Comparison of ENCODE assay signal across 10 cellular contexts in the genomic region with DNA sequence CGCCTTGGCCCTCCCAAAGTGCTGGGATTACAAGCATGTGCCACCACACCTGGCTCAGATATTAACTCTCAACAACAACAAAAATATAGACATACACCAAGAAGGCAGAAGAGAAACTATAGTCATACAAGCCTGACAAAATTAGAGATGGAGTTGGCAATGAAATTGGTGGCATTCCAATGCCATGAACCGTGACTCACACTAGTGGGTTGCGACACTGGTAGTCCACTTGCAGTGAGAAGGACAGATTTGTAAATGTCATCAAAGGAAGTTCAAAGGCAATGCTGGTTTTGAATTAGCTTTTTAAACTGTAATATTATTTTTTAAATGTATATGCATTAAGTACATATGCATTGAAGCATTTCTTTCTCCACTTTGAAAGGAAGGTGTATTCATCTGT. TPM values are rescaled to one million over a fixed set of nuclear protein-coding genes. Genes with fewer than 3 reads are reported as not detected.
DNase-seq lines count a peak whose midpoint lies in the region; FAIRE-seq and TF ChIP-seq lines count a peak whose summit lies in the region.
"Had no signal": no experiment of that assay in that cellular context is flagged by ENCODE, and none has a peak within 500 bp of the region (broad histone marks: within the 10 kb centered on the region; RNA-seq: fewer than 3 reads in every experiment).

No MANE protein-coding gene starts in this region.

- H3K4me1 ChIP-seq in tibial artery: peaks cover 0 to 8% (median 2%) of the 10 kb centered on the region in 4 donors

- DNase-seq in H54 (ENCODE audit: insufficient read length, low spot score) (peak; percentile 55), SK-MEL-5 (ENCODE audit: low read depth, low spot score) (peak; percentile 13), hepatic stellate cell (ENCODE audit: low spot score) (peak; percentile 73), tibial artery (peak; percentile 60 to 82), nephron progenitor cell (no peak)
- DNase-seq in activated CD4-positive, alpha-beta T cell treated with anti-CD3 and anti-CD28 coated beads, Interleukin-2, amount 50 U/mL, for 1 hour: no peak
- no peak for DNase-seq in activated T-helper 1 cell treated with anti-CD3 and anti-CD28 coated beads, Interleukin-12 subunit alpha, Interleukin-12 subunit beta, Interleukin-2, Interleukin-4 antibody, amounts not matched to agents 30 ng/mL and 10 ng/mL and 1 ng/mL, durations not matched to agents 14 hours and 24 hours and 36 hours (ENCODE audit: low spot score)
- DNase-seq: amniotic stem cell, NCI-H1417 treated with DMSO at 0.1 percent for 48 hours had no signal

- no peak for TF ChIP-seq POLR2A in H54 (IDR thresholded peaks at IDR 0.05; ENCODE audit: low read depth, low read length)

- H3K27ac Mint-ChIP-seq in nephron progenitor cell: no peak overlapping the region
- H3K27ac Mint-ChIP-seq in activated T-helper 1 cell treated with anti-CD3 and anti-CD28 coated beads, Interleukin-12 subunit alpha, Interleukin-12 subunit beta, Interleukin-2, Interleukin-4 antibody, amounts not matched to agents 30 ng/mL and 10 ng/mL and 1 ng/mL, durations not matched to agents 14 hours and 24 hours and 36 hours: no peak overlapping the region

- no peak overlapping the region for H3K4me3 ChIP-seq in tibial artery
- H3K4me3 ChIP-seq: suprapubic skin had no signal

- intact Hi-C loops in tibial artery (cut with DNase I; ENCODE audit: low total_unique reads): no loop called here
- intact Hi-C loops in activated T-helper 1 cell treated with anti-CD3 and anti-CD28 coated beads, Interleukin-12 subunit alpha, Interleukin-12 subunit beta, Interleukin-2, Interleukin-4 antibody, amounts not matched to agents 30 ng/mL and 10 ng/mL and 1 ng/mL, durations not matched to agents 14 hours and 24 hours and 36 hours (cut with micrococcal nuclease): no loop called here

- H3K36me3 ChIP-seq in tibial artery: no peaks in the 10 kb centered on the region
- H3K36me3 ChIP-seq: suprapubic skin had no signal

- no peak overlapping the region for H3K4me3 Mint-ChIP-seq in nephron progenitor cell
- H3K4me3 Mint-ChIP-seq in activated T-helper 1 cell treated with anti-CD3 and anti-CD28 coated beads, Interleukin-12 subunit alpha, Interleukin-12 subunit beta, Interleukin-2, Interleukin-4 antibody, amounts not matched to agents 30 ng/mL and 10 ng/mL and 1 ng/mL, durations not matched to agents 14 hours and 24 hours and 36 hours: no peak overlapping the region

- H3K27me3 Mint-ChIP-seq in nephron progenitor cell (ENCODE audit: low read depth, poor library complexity): no peaks in the 10 kb centered on the region
- peaks cover 11% of the 10 kb centered on the region for H3K27me3 Mint-ChIP-seq in activated T-helper 1 cell treated with anti-CD3 and anti-CD28 coated beads, Interleukin-12 subunit alpha, Interleukin-12 subunit beta, Interleukin-2, Interleukin-4 antibody, amounts not matched to agents 30 ng/mL and 10 ng/mL and 1 ng/mL, durations not matched to agents 14 hours and 24 hours and 36 hours (ENCODE audit: insufficient read depth)

- no peaks in the 10 kb centered on the region for H3K36me3 Mint-ChIP-seq in nephron progenitor cell (ENCODE audit: low read depth)
- H3K36me3 Mint-ChIP-seq in activated T-helper 1 cell treated with anti-CD3 and anti-CD28 coated beads, Interleukin-12 subunit alpha, Interleukin-12 subunit beta, Interleukin-2, Interleukin-4 antibody, amounts not matched to agents 30 ng/mL and 10 ng/mL and 1 ng/mL, durations not matched to agents 14 hours and 24 hours and 36 hours (ENCODE audit: low read depth): no peaks in the 10 kb centered on the region

- no peaks in the 10 kb centered on the region for H3K4me1 Mint-ChIP-seq in nephron progenitor cell
- H3K4me1 Mint-ChIP-seq in activated T-helper 1 cell treated with anti-CD3 and anti-CD28 coated beads, Interleukin-12 subunit alpha, Interleukin-12 subunit beta, Interleukin-2, Interleukin-4 antibody, amounts not matched to agents 30 ng/mL and 10 ng/mL and 1 ng/mL, durations not matched to agents 14 hours and 24 hours and 36 hours (ENCODE audit: low read depth): no peaks in the 10 kb centered on the region

- H3K9me3 ChIP-seq in tibial artery: no peaks in the 10 kb centered on the region
- H3K9me3 ChIP-seq: suprapubic skin had no signal

- H3K9me3 Mint-ChIP-seq in nephron progenitor cell: peaks cover 23% of the 10 kb centered on the region
- no peaks in the 10 kb centered on the region for H3K9me3 Mint-ChIP-seq in activated T-helper 1 cell treated with anti-CD3 and anti-CD28 coated beads, Interleukin-12 subunit alpha, Interleukin-12 subunit beta, Interleukin-2, Interleukin-4 antibody, amounts not matched to agents 30 ng/mL and 10 ng/mL and 1 ng/mL, durations not matched to agents 14 hours and 24 hours and 36 hours

- FAIRE-seq in H54 (lab: Jason Lieb, UNC): peak; percentile 95

- in situ Hi-C loops in SK-MEL-5 (cut with HindIII; ENCODE audit: low pct_unique_long_range_greater_than_20kb, low sequenced_read_pairs): no loop called here

- no peaks in the 10 kb centered on the region for H3K27me3 ChIP-seq in tibial artery
- H3K27me3 ChIP-seq: suprapubic skin had no signal

- TF ChIP-seq CTCF in tibial artery (IDR thresholded peaks at IDR 0.05) (no peak), nephron progenitor cell (IDR thresholded peaks at IDR 0.05) (no peak)

- H3K27ac ChIP-seq in tibial artery: no peak overlapping the region
- H3K27ac ChIP-seq: suprapubic skin had no signal

RNA-seq across cellular contexts. Expression of a gene that starts 8.5 kb away (rescaled TPM):
- total RNA-seq in SK-MEL-5 (2014; rRNA removed; shearing (Covaris generic)): 13.1 and 16.3 TPM in 2 replicates
- 11.8 and 12.7 TPM in 2 replicates for polyA plus RNA-seq in SK-MEL-5 (2015; cell fraction: cytosol; rRNA removed)
- 15.2 and 18.6 TPM in 2 replicates for polyA plus RNA-seq in SK-MEL-5 (2015; cell fraction: nucleus; rRNA removed)
- total RNA-seq in activated T-helper 1 cell treated with anti-CD3 and anti-CD28 coated beads, Interleukin-12 subunit alpha, Interleukin-12 subunit beta, Interleukin-2, Interleukin-4 antibody, amounts not matched to agents 30 ng/mL and 10 ng/mL and 1 ng/mL, durations not matched to agents 14 hours and 24 hours and 36 hours: 5.8 and 6.1 TPM in 2 replicates

RNA-seq across cellular contexts. Expression of a gene that starts 23.2 kb away (rescaled TPM):
- total RNA-seq in SK-MEL-5 (2014; rRNA removed; shearing (Covaris generic)): 28.8 and 29.2 TPM in 2 replicates
- polyA plus RNA-seq in SK-MEL-5 (2015; cell fraction: cytosol; rRNA removed): 30.5 and 31.8 TPM in 2 replicates
- polyA plus RNA-seq in SK-MEL-5 (2015; cell fraction: nucleus; rRNA removed): 23.7 and 32.1 TPM in 2 replicates
- 1.3 and 1.8 TPM in 2 replicates for total RNA-seq in activated T-helper 1 cell treated with anti-CD3 and anti-CD28 coated beads, Interleukin-12 subunit alpha, Interleukin-12 subunit beta, Interleukin-2, Interleukin-4 antibody, amounts not matched to agents 30 ng/mL and 10 ng/mL and 1 ng/mL, durations not matched to agents 14 hours and 24 hours and 36 hours

RNA-seq across cellular contexts. Expression of a gene that starts 38.8 kb away (rescaled TPM):
- 96.2 and 107 TPM in 2 replicates for total RNA-seq in SK-MEL-5 (2014; rRNA removed; shearing (Covaris generic))
- 74.9 and 84.0 TPM in 2 replicates for polyA plus RNA-seq in SK-MEL-5 (2015; cell fraction: cytosol; rRNA removed)
- polyA plus RNA-seq in SK-MEL-5 (2015; cell fraction: nucleus; rRNA removed): 9.1 and 11.9 TPM in 2 replicates
- 30.7 and 35.4 TPM in 2 replicates for total RNA-seq in activated T-helper 1 cell treated with anti-CD3 and anti-CD28 coated beads, Interleukin-12 subunit alpha, Interleukin-12 subunit beta, Interleukin-2, Interleukin-4 antibody, amounts not matched to agents 30 ng/mL and 10 ng/mL and 1 ng/mL, durations not matched to agents 14 hours and 24 hours and 36 hours

Comparison
In these comparisons a context has a peak if more than half of its experiments do, and no peak if none do; other contexts are left out.
1. DNase-seq: peak in H54 (single experiment), SK-MEL-5 (single experiment), hepatic stellate cell (single experiment) and tibial artery (2 of 2); none in nephron progenitor cell (single experiment), activated CD4-positive, alpha-beta T cell treated with anti-CD3 and anti-CD28 coated beads, Interleukin-2, amount 50 U/mL, for 1 hour (single experiment) and activated T-helper 1 cell treated with anti-CD3 and anti-CD28 coated beads, Interleukin-12 subunit alpha, Interleukin-12 subunit beta, Interleukin-2, Interleukin-4 antibody, amounts not matched to agents 30 ng/mL and 10 ng/mL and 1 ng/mL, durations not matched to agents 14 hours and 24 hours and 36 hours (single experiment).
2. RNA of a gene that starts 23.2 kb away (total RNA-seq): 28.8 to 29.2 TPM in SK-MEL-5; 1.3 to 1.8 TPM in activated T-helper 1 cell treated with anti-CD3 and anti-CD28 coated beads, Interleukin-12 subunit alpha, Interleukin-12 subunit beta, Interleukin-2, Interleukin-4 antibody, amounts not matched to agents 30 ng/mL and 10 ng/mL and 1 ng/mL, durations not matched to agents 14 hours and 24 hours and 36 hours; every median in the first group is over 10 times any median in the second.